ENCODE assay signal across 13 cellular contexts in genomic region chr5:161847896-161848510, GRCh38. TPM values are rescaled to one million over a fixed set of nuclear protein-coding genes. Genes with fewer than 3 reads are reported as not detected.
A peak's percentile ranks its signal among the peaks of the same experiment; 100 is the strongest.
DNase-seq lines count a peak whose midpoint lies in the region; ATAC-seq and TF ChIP-seq lines count a peak whose summit lies in the region.
"Had no signal": no experiment of that assay in that cellular context is flagged by ENCODE, and none has a peak within 500 bp of the region (broad histone marks: within the 10 kb centered on the region; RNA-seq: fewer than 3 reads in every experiment).

Gene GABRA1 (plus strand): TSS chr5:161848120. CDS start chr5:161850811, 2,691 bp downstream.

- H3K9me2 ChIP-seq in PC-9 (ENCODE audit: insufficient read depth): no peaks in the 10 kb centered on the region

- no peaks in the 10 kb centered on the region for H3F3A ChIP-seq in PC-9 (ENCODE audit: insufficient read depth, low read depth)

- no peak within 1 kb of the TSS for H3K9ac ChIP-seq in iPS-18a (ENCODE audit: low read length)

- H3K4me1 Mint-ChIP-seq in natural killer cell treated with Interleukin-12 subunit alpha and Interleukin-12 subunit beta and Interleukin-15 and Interleukin-18, amount 100 ng/mL, for 72 hours (ENCODE audit: low read depth in 2 of 2): no peaks in the 10 kb centered on the region
- H3K4me1 Mint-ChIP-seq: memory B cell had no signal

- H3K36me3 Mint-ChIP-seq in natural killer cell treated with Interleukin-12 subunit alpha and Interleukin-12 subunit beta and Interleukin-15 and Interleukin-18, amount 100 ng/mL, for 72 hours: peaks cover 4% of the 10 kb centered on the region
- H3K36me3 Mint-ChIP-seq: memory B cell had no signal

- no peak within 1 kb of the TSS for H3K4me3 Mint-ChIP-seq in natural killer cell treated with Interleukin-12 subunit alpha and Interleukin-12 subunit beta and Interleukin-15 and Interleukin-18, amount 100 ng/mL, for 72 hours
- H3K4me3 Mint-ChIP-seq: memory B cell had no signal

- H3K27me3 ChIP-seq in WERI-Rb-1 (ENCODE audit: insufficient read depth, low read depth, severe bottlenecking) (peaks cover 59% of the 10 kb centered on the region), iPS-18a (ENCODE audit: control insufficient read depth, insufficient read depth, low read length) (peaks cover 32% of the 10 kb centered on the region), PC-9 (ENCODE audit: insufficient read depth, low read depth) (no peaks in the 10 kb centered on the region)

- POLR2A ChIA-PET in PC-9 (lab: Charles Lee; ENCODE audit: unreplicated experiment): no interaction called here

- H3K4me3 ChIP-seq in WERI-Rb-1 (ENCODE audit: low read depth, low read length) (no peak within 1 kb of the TSS), iPS-18a (ENCODE audit: low read length) (peak within 1 kb of the TSS; percentile 66), PC-9 (no peak within 1 kb of the TSS)

- no peaks in the 10 kb centered on the region for H3K36me3 ChIP-seq in WERI-Rb-1
- no peaks in the 10 kb centered on the region for H3K36me3 ChIP-seq in iPS-18a (ENCODE audit: control insufficient read depth, low read depth, low read length)
- no peaks in the 10 kb centered on the region for H3K36me3 ChIP-seq in PC-9 (ENCODE audit: low read depth)
- H3K36me3 ChIP-seq: upper lobe of left lung had no signal

- H2AFZ ChIP-seq in PC-9: no peak within 1 kb of the TSS

- DNase-seq in DMS 273 (lab: John Stamatoyannopoulos, UW; ENCODE audit: unreplicated experiment): peak; percentile 47
- no peak for DNase-seq in DMS 273 treated with DMSO at 0.1 percent for 48 hours (lab: John Stamatoyannopoulos, UW)
- peak; percentile 10 for DNase-seq in WERI-Rb-1
- peak; percentile 76 for DNase-seq in retina
- DNase-seq in PC-9: no peak
- no peak for DNase-seq in ACHN
- no peak for DNase-seq in natural killer cell treated with Interleukin-12 subunit alpha and Interleukin-12 subunit beta and Interleukin-15 and Interleukin-18, amount 100 ng/mL, for 72 hours (ENCODE audit: low spot score)
- DNase-seq: 8988T; activated CD4-positive, CD25-positive, alpha-beta regulatory T cell; OCI-M1 had no signal

- intact Hi-C loops in PC-9 (cut with micrococcal nuclease; ENCODE audit: unreplicated experiment): no loop called here

- peaks cover 3% of the 10 kb centered on the region; the same call in 1 of the 2 replicates for H4K20me1 ChIP-seq in PC-9 (ENCODE audit: insufficient read depth)

- no peak for TF ChIP-seq CTCF in WERI-Rb-1 (IDR thresholded peaks at IDR 0.05; ENCODE audit: low read depth, low read length)
- no peak for TF ChIP-seq CTCF in PC-9 (conservative IDR thresholded peaks at IDR 0.05)

- no peak within 1 kb of the TSS for H3K27ac Mint-ChIP-seq in natural killer cell treated with Interleukin-12 subunit alpha and Interleukin-12 subunit beta and Interleukin-15 and Interleukin-18, amount 100 ng/mL, for 72 hours
- H3K27ac Mint-ChIP-seq: memory B cell had no signal

- H3K4me1 ChIP-seq in iPS-18a (ENCODE audit: control insufficient read depth, low read depth, low read length) (peaks cover 25% of the 10 kb centered on the region), PC-9 (replicated peaks; ENCODE audit: insufficient read depth) (no peaks in the 10 kb centered on the region)

- peaks cover 4 to 7% of the 10 kb centered on the region in 2 donors for H3K27me3 Mint-ChIP-seq in natural killer cell treated with Interleukin-12 subunit alpha and Interleukin-12 subunit beta and Interleukin-15 and Interleukin-18, amount 100 ng/mL, for 72 hours

- H3K9me3 ChIP-seq in WERI-Rb-1 (ENCODE audit: severe bottlenecking) (no peaks in the 10 kb centered on the region), iPS-18a (ENCODE audit: control insufficient read depth, low read depth, low read length) (no peaks in the 10 kb centered on the region), PC-9 (ENCODE audit: insufficient read depth, low read depth) (no peaks in the 10 kb centered on the region)
- H3K9me3 ChIP-seq: upper lobe of left lung had no signal

- no peak within 1 kb of the TSS for H3K4me2 ChIP-seq in PC-9

- in situ Hi-C loops in ACHN (cut with HindIII; ENCODE audit: low pct_ligation_motif_present, low pct_unique_long_range_greater_than_20kb, low sequenced_read_pairs): no loop called here

- H3K9me3 Mint-ChIP-seq in natural killer cell treated with Interleukin-12 subunit alpha and Interleukin-12 subunit beta and Interleukin-15 and Interleukin-18, amount 100 ng/mL, for 72 hours: peaks cover 4% of the 10 kb centered on the region
- H3K9me3 Mint-ChIP-seq: memory B cell had no signal

- H3K79me2 ChIP-seq in PC-9 (ENCODE audit: low read depth): no peaks in the 10 kb centered on the region

- CTCF ChIA-PET in PC-9 (lab: Charles Lee): interaction anchor here (0.6 kb wide), 1 partner anchor 33 kb away, joined by 5 read pairs; no protein-coding TSS in a partner anchor

- no peak for ATAC-seq in natural killer cell treated with Interleukin-12 subunit alpha and Interleukin-12 subunit beta and Interleukin-15 and Interleukin-18, amount 100 ng/mL, for 72 hours

- BruUV-seq in PC-9 (replicated peaks; lab: Mats Ljungman, UMichigan): no TSS peak

- no peak within 1 kb of the TSS for H3K27ac ChIP-seq in WERI-Rb-1
- no peak within 1 kb of the TSS for H3K27ac ChIP-seq in iPS-18a (ENCODE audit: low read length)
- H3K27ac ChIP-seq in PC-9: no peak within 1 kb of the TSS
- H3K27ac ChIP-seq: upper lobe of left lung had no signal

RNA-seq across cellular contexts. Expression of gene GABRA1, which starts in this region (rescaled TPM):
- not detected in 2 replicates for total RNA-seq in PC-9 (2021)
- total RNA-seq in natural killer cell treated with Interleukin-12 subunit alpha and Interleukin-12 subunit beta and Interleukin-15 and Interleukin-18, amount 100 ng/mL, for 72 hours: not detected
- total RNA-seq: upper lobe of left lung had no signal

Comparison
In these comparisons a context has a peak if more than half of its experiments do, and no peak if none do; other contexts are left out.
1. DNase-seq: peak in DMS 273 (single experiment), WERI-Rb-1 (single experiment) and retina (single experiment); none in DMS 273 treated with DMSO at 0.1 percent for 48 hours (single experiment), PC-9 (0 of 2), ACHN (single experiment) and natural killer cell treated with Interleukin-12 subunit alpha and Interleukin-12 subunit beta and Interleukin-15 and Interleukin-18, amount 100 ng/mL, for 72 hours (single experiment).